ENCODE assay signal across 30 cellular contexts in the genomic region with DNA sequence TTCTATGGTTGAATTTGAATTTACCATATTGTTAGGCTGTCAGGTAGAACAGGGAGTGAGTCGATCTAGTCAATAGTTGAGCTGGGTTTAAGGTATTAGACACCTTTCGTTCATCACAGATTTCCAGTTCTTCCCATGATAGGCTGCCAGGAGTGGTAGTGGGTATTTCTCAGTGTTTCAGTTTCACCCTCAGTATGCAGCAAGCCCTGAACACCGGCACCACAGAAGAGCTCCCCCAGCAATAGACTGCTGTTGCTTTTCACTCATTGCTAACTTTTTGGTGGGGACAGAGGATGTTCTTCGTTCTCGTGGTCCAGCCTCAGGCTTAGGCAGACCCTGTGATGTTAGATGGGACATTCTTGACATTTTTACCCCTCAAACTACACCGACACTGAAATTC.
"Had no signal": no experiment of that assay in that cellular context is flagged by ENCODE, and none has a peak within 500 bp of the region (broad histone marks: within the 10 kb centered on the region; RNA-seq: fewer than 3 reads in every experiment).

No MANE protein-coding gene starts in this region.

- H3K27me3 ChIP-seq: adrenal gland, ascending aorta, body of pancreas, brain microvascular endothelial cell, breast epithelium, cardiac muscle cell had no signal

- H3K4me1 ChIP-seq: adrenal gland, ascending aorta, body of pancreas, breast epithelium had no signal

- H3K36me3 ChIP-seq: adrenal gland, ascending aorta, brain microvascular endothelial cell, breast epithelium, cardiac muscle cell had no signal

- H3K4me3 ChIP-seq: adrenal gland, ascending aorta, body of pancreas, breast epithelium, cardiac muscle cell had no signal

- DNase-seq: activated effector memory CD4-positive, alpha-beta T cell treated with anti-CD3 and anti-CD28 coated beads, Interleukin-2, amount 50 U/mL, for 16 hours; activated effector memory CD4-positive, alpha-beta T cell treated with Interleukin-2 at 50 U/mL for 16 hours; activated gamma-delta T cell; activated gamma-delta T cell treated with Interleukin-2 at 50 U/mL for 16 hours; activated naive CD4-positive, alpha-beta T cell; activated naive CD4-positive, alpha-beta T cell treated with anti-CD3 and anti-CD28 coated beads for 36 hours; activated naive CD4-positive, alpha-beta T cell treated with anti-CD3 and anti-CD28 coated beads, Interleukin-2, amount 10 ng/mL, durations not matched to agents 7 days and 5 days; activated naive CD4-positive, alpha-beta T cell treated with anti-CD3 and anti-CD28 coated beads, Interleukin-2, amount 50 U/mL, for 16 hours; activated naive CD4-positive, alpha-beta T cell treated with Interleukin-2 at 50 U/mL for 16 hours; activated naive CD8-positive, alpha-beta T cell treated with anti-CD3 and anti-CD28 coated beads for 36 hours; activated naive CD8-positive, alpha-beta T cell treated with anti-CD3 and anti-CD28 coated beads, Interleukin-2, amount 10 ng/mL, durations not matched to agents 7 days and 5 days; activated naive CD8-positive, alpha-beta T cell treated with anti-CD3 and anti-CD28 coated beads, Interleukin-2, amount 50 U/mL, for 24 hours; activated T-cell treated with anti-CD3 and anti-CD28 coated beads, Interleukin-2, amount 50 U/mL, for 4 hours; activated T-cell treated with anti-CD3 and anti-CD28 coated beads, Interleukin-2, amount 50 U/mL, for 48 hours; activated T-cell treated with anti-CD3 and anti-CD28 coated beads, Interleukin-2, amount 50 U/mL, for 72 hours; adrenal gland; amniotic stem cell; amygdala; anterior cingulate cortex; aorta; body of pancreas; brain microvascular endothelial cell; caudate nucleus; central memory CD4-positive, alpha-beta T cell; cerebellar nuclear complex had no signal

- H3K9me3 ChIP-seq: adrenal gland, ascending aorta, body of pancreas, breast epithelium had no signal

- H3K27ac ChIP-seq: adrenal gland, ascending aorta, body of pancreas, brain microvascular endothelial cell, breast epithelium, cardiac muscle cell had no signal

- ATAC-seq: activated naive CD4-positive, alpha-beta T cell treated with anti-CD3 and anti-CD28 coated beads, Interleukin-2, amount 50 U/mL, for 72 hours; activated naive CD8-positive, alpha-beta T cell treated with anti-CD3 and anti-CD28 coated beads, Interleukin-2, amount 50 U/mL, for 24 hours; activated T-cell treated with anti-CD3 and anti-CD28 coated beads, Interleukin-2, amount 50 U/mL, for 4 hours; activated T-cell treated with anti-CD3 and anti-CD28 coated beads, Interleukin-2, amount 50 U/mL, for 72 hours; activated T-helper 17 cell treated with anti-CD3 and anti-CD28 coated beads, Interleukin-2, amount 50 U/mL, for 72 hours; body of pancreas had no signal
